In the genomic region with DNA sequence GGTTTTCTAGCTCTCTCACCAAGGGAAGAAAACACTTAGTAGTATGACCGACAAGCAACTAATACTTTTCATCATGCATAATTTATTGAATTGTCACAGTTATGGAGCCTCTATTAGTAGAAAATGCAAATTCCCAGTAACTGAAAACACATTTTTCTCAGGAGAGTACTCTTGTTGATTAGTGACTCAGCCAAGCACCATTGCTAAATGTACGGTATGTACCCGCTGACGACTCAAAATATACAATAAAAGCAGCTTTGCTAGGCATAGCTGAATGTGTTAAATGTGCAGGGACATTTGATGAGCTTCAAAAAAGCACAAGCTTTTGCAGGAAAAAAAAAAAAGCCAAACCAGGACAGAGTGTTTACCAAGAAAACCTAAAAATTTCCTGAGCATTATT, we compare ENCODE assay signal across 13 cellular contexts.
"Had no signal": no experiment of that assay in that cellular context is flagged by ENCODE, and none has a peak within 500 bp of the region (broad histone marks: within the 10 kb centered on the region; RNA-seq: fewer than 3 reads in every experiment).

No MANE protein-coding gene starts in this region.

- H3K4me3 ChIP-seq: adrenal gland, right lobe of liver, upper lobe of right lung had no signal

- H3K27me3 ChIP-seq: adrenal gland, brain microvascular endothelial cell, right lobe of liver had no signal

- H3K27ac ChIP-seq: adrenal gland, brain microvascular endothelial cell, right lobe of liver, upper lobe of right lung had no signal

- DNase-seq: activated naive CD4-positive, alpha-beta T cell treated with anti-CD3 and anti-CD28 coated beads, Interleukin-2, amount 10 ng/mL, durations not matched to agents 7 days and 5 days; adrenal gland; brain microvascular endothelial cell; immature natural killer cell; left colon; mammary epithelial cell; naive thymus-derived CD4-positive, alpha-beta T cell; right lobe of liver; stimulated activated CD4-positive, alpha-beta T cell treated with anti-CD3 and anti-CD28 coated beads, Interleukin-4, amount 100 ng/mL, for 1 hour; stimulated activated CD8-positive, alpha-beta memory T cell treated with anti-CD3 and anti-CD28 coated beads, Interleukin-4, amount 100 ng/mL, for 48 hours; stimulated activated naive CD8-positive, alpha-beta T cell treated with anti-CD3 and anti-CD28 coated beads, Interleukin-15, Interleukin-2, amounts not matched to agents 100 U/mL and 50 U/mL, for 24 hours; T-helper 2 cell; upper lobe of right lung had no signal

- H3K36me3 ChIP-seq: adrenal gland, brain microvascular endothelial cell, right lobe of liver, upper lobe of right lung had no signal
